8 cellular contexts compared by ENCODE assay signal in genomic region chr1:1615256-1616044, GRCh38. TPM values are rescaled to one million over a fixed set of nuclear protein-coding genes. Genes with fewer than 3 reads are reported as not detected.
A peak's percentile ranks its signal among the peaks of the same experiment; 100 is the strongest.
DNase-seq lines count a peak whose midpoint lies in the region; ATAC-seq and TF ChIP-seq lines count a peak whose summit lies in the region.

TSS of gene MIB2 (plus strand) at chr1:1615500. CDS start at chr1:1623453, 7,953 bp downstream.

- intact Hi-C loops in activated CD4-positive, alpha-beta T cell treated with anti-CD3 and anti-CD28 coated beads, Interleukin-2, amount 10 ng/mL, durations not matched to agents 24 days and 14 days (cut with micrococcal nuclease) = loop anchor here (1.0 to 2.0 kb wide), 5 partner anchors 41 to 240 kb away; partner anchors contain the start of genes ATAD3B, AURKAIP1, CCNL2 and CDK11B
- intact Hi-C loops in colonic mucosa (cut with DNase I) (no loop called here), left colon (cut with DNase I, micrococcal nuclease) (no loop called here)

- H3K4me3 Mint-ChIP-seq in activated CD4-positive, alpha-beta T cell treated with anti-CD3 and anti-CD28 coated beads, Interleukin-2, amount 10 ng/mL, durations not matched to agents 24 days and 14 days = peak within 1 kb of the TSS; percentile 96

- no peaks in the 10 kb centered on the region for H3K27me3 ChIP-seq in BLaER1
- H3K27me3 ChIP-seq in colonic mucosa = no peaks in the 10 kb centered on the region

- H3K4me3 ChIP-seq in BLaER1 = peak within 1 kb of the TSS; percentile 85
- H3K4me3 ChIP-seq in colonic mucosa = peak within 1 kb of the TSS; percentile 95

- H3K27ac Mint-ChIP-seq in activated CD4-positive, alpha-beta T cell treated with anti-CD3 and anti-CD28 coated beads, Interleukin-2, amount 10 ng/mL, durations not matched to agents 24 days and 14 days = peak within 1 kb of the TSS; percentile 98

- peaks cover 48% of the 10 kb centered on the region for H4K20me1 ChIP-seq in BLaER1

- H3K4me2 ChIP-seq in BLaER1 = peak within 1 kb of the TSS; percentile 99

- no peaks in the 10 kb centered on the region for H3K27me3 Mint-ChIP-seq in activated CD4-positive, alpha-beta T cell treated with anti-CD3 and anti-CD28 coated beads, Interleukin-2, amount 10 ng/mL, durations not matched to agents 24 days and 14 days

- H3K4me1 Mint-ChIP-seq in activated CD4-positive, alpha-beta T cell treated with anti-CD3 and anti-CD28 coated beads, Interleukin-2, amount 10 ng/mL, durations not matched to agents 24 days and 14 days = peaks cover 30% of the 10 kb centered on the region

- DNase-seq in GM19240 (ENCODE audit: insufficient read length, low spot score) (peak; percentile 100), NCI-H526 treated with DMSO at 0.1 percent for 48 hours (lab: John Stamatoyannopoulos, UW) (peak; percentile 94), colonic mucosa (peak; percentile 97), left colon (peak; percentile 96)
- peak; percentile 100 for DNase-seq in activated CD4-positive, alpha-beta T cell treated with anti-CD3 and anti-CD28 coated beads, Interleukin-2, amount 10 ng/mL, durations not matched to agents 24 days and 14 days
- DNase-seq in stimulated activated CD4-positive, alpha-beta T cell treated with anti-CD3 and anti-CD28 coated beads, Interleukin-1b, Interleukin-23, amount 100 ng/mL, for 48 hours = peak; percentile 98

- no peak for TF ChIP-seq CTCF in colonic mucosa (IDR thresholded peaks at IDR 0.05)

- peaks cover 9% of the 10 kb centered on the region for H3K36me3 Mint-ChIP-seq in activated CD4-positive, alpha-beta T cell treated with anti-CD3 and anti-CD28 coated beads, Interleukin-2, amount 10 ng/mL, durations not matched to agents 24 days and 14 days (ENCODE audit: low read depth)

- H3K9me3 ChIP-seq in BLaER1 (no peaks in the 10 kb centered on the region), colonic mucosa (no peaks in the 10 kb centered on the region)

- peak; percentile 65 for ATAC-seq in HG03457 (IDR thresholded peaks at IDR 0.05; ENCODE audit: unreplicated experiment)
- peak; percentile 90 for ATAC-seq in left colon

- H3K4me1 ChIP-seq in BLaER1 = peaks cover 52% of the 10 kb centered on the region
- peaks cover 14% of the 10 kb centered on the region for H3K4me1 ChIP-seq in colonic mucosa

- peak within 1 kb of the TSS; percentile 97 for H3K9ac ChIP-seq in BLaER1
- peak within 1 kb of the TSS; percentile 87 to 98 for H3K9ac ChIP-seq in colonic mucosa (ENCODE audit: low read depth in 2 of 2, low read length in 2 of 2)

- no peaks in the 10 kb centered on the region for H3K9me3 Mint-ChIP-seq in activated CD4-positive, alpha-beta T cell treated with anti-CD3 and anti-CD28 coated beads, Interleukin-2, amount 10 ng/mL, durations not matched to agents 24 days and 14 days

- H3K27ac ChIP-seq in BLaER1 = peak within 1 kb of the TSS; percentile 99
- H3K27ac ChIP-seq in colonic mucosa = peak within 1 kb of the TSS; percentile 100

- H3K36me3 ChIP-seq in BLaER1 (peaks cover 16% of the 10 kb centered on the region; the same call in 1 of the 2 replicates), colonic mucosa (no peaks in the 10 kb centered on the region)

RNA-seq across cellular contexts. Expression of gene MIB2, which starts in this region (rescaled TPM):
- total RNA-seq in activated CD4-positive, alpha-beta T cell treated with anti-CD3 and anti-CD28 coated beads, Interleukin-2, amount 10 ng/mL, durations not matched to agents 24 days and 14 days = 32.7 and 34.1 TPM in 2 replicates
- total RNA-seq in colonic mucosa (100 to 1,000 TPM in 1 of 2 donors, 10 to 100 TPM in 1; 57.0 to 121 TPM), left colon (10 to 100 TPM; 84.8 to 86.1 TPM)

Comparison
In these comparisons a context has a peak if more than half of its experiments do, and no peak if none do; other contexts are left out.
1. Peak in every context shown above with its lines: DNase-seq, ATAC-seq, H3K4me3 ChIP-seq and H3K27ac ChIP-seq.